ENCODE assay signal across 18 cellular contexts in the genomic region with DNA sequence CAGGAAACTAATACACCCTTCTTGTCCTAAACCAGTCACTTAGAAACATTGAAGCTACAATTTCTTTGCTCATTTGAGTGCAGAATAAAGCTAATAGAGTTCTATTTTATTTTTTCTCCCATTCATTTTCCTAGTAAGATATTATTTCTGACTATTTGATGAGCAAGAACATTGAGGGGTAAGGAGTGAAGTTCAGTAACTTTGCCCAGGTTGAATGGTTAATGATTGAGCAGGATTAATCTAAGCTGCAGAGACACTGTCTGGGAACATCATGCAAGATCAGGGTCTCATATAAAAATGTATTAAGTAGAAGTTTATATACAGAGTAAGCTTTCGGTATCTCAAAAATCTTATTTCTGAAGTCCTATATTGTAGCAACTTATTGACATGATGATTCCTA.
DNase-seq lines count a peak whose midpoint lies in the region; ATAC-seq, FAIRE-seq and TF ChIP-seq lines count a peak whose summit lies in the region.
"Had no signal": no experiment of that assay in that cellular context is flagged by ENCODE, and none has a peak within 500 bp of the region (broad histone marks: within the 10 kb centered on the region; RNA-seq: fewer than 3 reads in every experiment).

No MANE protein-coding gene starts in this region.

- intact Hi-C loops in HepG2 (cut with micrococcal nuclease; ENCODE audit: unreplicated experiment): no loop called here

- peaks cover under 1% of the 10 kb centered on the region for H3K27me3 Mint-ChIP-seq in neural progenitor cell (ENCODE audit: insufficient read depth, low read depth)

- H3F3A ChIP-seq in neural progenitor cell (ENCODE audit: low read depth): peaks cover 16% of the 10 kb centered on the region

- H3K9ac ChIP-seq in liver (ENCODE audit: low read depth in 1 of 2, low read length in 2 of 2): no peak overlapping the region
- no peak overlapping the region for H3K9ac ChIP-seq in HepG2 (ENCODE audit: insufficient read depth, low read depth, low read length)
- no peak overlapping the region for H3K9ac ChIP-seq in neural progenitor cell

- no peaks in the 10 kb centered on the region for H3K36me3 ChIP-seq in liver (ENCODE audit: control insufficient read depth in 4 of 4, insufficient read depth in 3 of 4, low read depth in 1 of 4, low read length in 3 of 4)
- H3K36me3 ChIP-seq in HepG2 (replicated peaks in 1 of 2; ENCODE audit: control insufficient read depth in 1 of 2, insufficient read depth in 2 of 2, low read length in 2 of 2): no peaks in the 10 kb centered on the region
- no peaks in the 10 kb centered on the region for H3K36me3 ChIP-seq in neural progenitor cell
- H3K36me3 ChIP-seq: HAP-1 had no signal

- peaks cover 9% of the 10 kb centered on the region for H3K9me3 Mint-ChIP-seq in neural progenitor cell
- H3K9me3 Mint-ChIP-seq: CD8-positive, alpha-beta T cell had no signal

- no peak overlapping the region for H3K4me3 Mint-ChIP-seq in neural progenitor cell
- H3K4me3 Mint-ChIP-seq: CD14-positive monocyte; CD8-positive, alpha-beta T cell had no signal

- no peak for ATAC-seq in HepG2
- ATAC-seq in left lobe of liver: peak; percentile 88
- ATAC-seq: CD8-positive, alpha-beta T cell had no signal

- TF ChIP-seq CTCF in liver (IDR thresholded peaks at IDR 0.05; ENCODE audit: low read depth, low read length, missing input control) (no peak), HepG2 (CRISPR knock-in tag; IDR thresholded peaks at IDR 0.05) (no peak), neural progenitor cell (IDR thresholded peaks at IDR 0.05) (no peak), GM10266 (IDR thresholded peaks at IDR 0.05; ENCODE audit: control insufficient read depth, insufficient read depth, low read depth, missing control alignments) (no peak)

- POLR2A ChIA-PET in HepG2 (lab: Yijun Ruan, JAX): no interaction called here

- H3K27ac ChIP-seq in liver (ENCODE audit: low read depth in 1 of 2, low read length in 2 of 2) (peak overlapping the region; percentile 12 to 14), HepG2 (ENCODE audit: extremely low read length, insufficient read depth, low read length) (no peak overlapping the region), neural progenitor cell (no peak overlapping the region)
- H3K27ac ChIP-seq: HL-60 had no signal

- TF ChIP-seq RAD21 in liver (IDR thresholded peaks at IDR 0.05) (peak in 1 of 2 donors; percentile 25), HepG2 (CRISPR knock-in tag; IDR thresholded peaks at IDR 0.05) (no peak)

- H4K20me1 ChIP-seq in HepG2 (ENCODE audit: insufficient read depth, low read length) (no peaks in the 10 kb centered on the region), neural progenitor cell (ENCODE audit: low read depth) (no peaks in the 10 kb centered on the region)

- DNase-seq in HepG2 (ENCODE audit: low spot score): no peak
- DNase-seq in left lobe of liver (ENCODE audit: low spot score): no peak
- DNase-seq in neural progenitor cell (ENCODE audit: low spot score): no peak
- DNase-seq in iPS-NIHi11 (ENCODE audit: low spot score): no peak
- DNase-seq in GM10266 (ENCODE audit: extremely low spot score): no peak
- DNase-seq in NCI-H446 treated with DMSO at 0.1 percent for 48 hours (lab: John Stamatoyannopoulos, UW): no peak
- DNase-seq: CD8-positive, alpha-beta T cell; COR-L47; DMS153; DND-41; GDM1 had no signal

- H3K79me2 ChIP-seq in HepG2 (ENCODE audit: insufficient read depth, low read length) (no peaks in the 10 kb centered on the region), neural progenitor cell (ENCODE audit: low read depth) (no peaks in the 10 kb centered on the region)

- no peak overlapping the region for H3K4me2 ChIP-seq in HepG2 (ENCODE audit: low read depth, low read length)
- no peak overlapping the region for H3K4me2 ChIP-seq in neural progenitor cell

- peak overlapping the region; percentile 62 for H3K27ac Mint-ChIP-seq in neural progenitor cell
- H3K27ac Mint-ChIP-seq: CD8-positive, alpha-beta T cell had no signal

- WGBS in liver: 61% methylated on average over 1 of the region's 1 CpG
- 46% methylated on average over 1 of the region's 1 CpG for WGBS in HepG2 (ENCODE audit: low lambda C conversion rate)

- H3K4me3 ChIP-seq in liver (ENCODE audit: low read depth in 1 of 3, low read length in 3 of 3) (no peak overlapping the region), HepG2 (replicated peaks in 1 of 3; ENCODE audit: insufficient read depth in 1 of 3, low read depth in 2 of 3, low read length in 3 of 3) (no peak overlapping the region), neural progenitor cell (no peak overlapping the region)
- H3K4me3 ChIP-seq: HAP-1 had no signal

- no peak for TF ChIP-seq POLR2A in HepG2 (IDR thresholded peaks at IDR 0.05; ENCODE audit: insufficient read depth in 1 of 2, low read depth in 2 of 2, low read length in 2 of 2)

- H3K4me1 Mint-ChIP-seq in neural progenitor cell: peaks cover 52% of the 10 kb centered on the region

- H2AFZ ChIP-seq in HepG2 (ENCODE audit: low read length) (no peak overlapping the region), neural progenitor cell (replicated peaks) (no peak overlapping the region)

- peaks cover 0 to 30% (median 19%) of the 10 kb centered on the region in 4 donors for H3K4me1 ChIP-seq in liver (ENCODE audit: control insufficient read depth in 4 of 4, insufficient read depth in 4 of 4, low read length in 3 of 4)
- no peaks in the 10 kb centered on the region for H3K4me1 ChIP-seq in HepG2 (ENCODE audit: insufficient read depth, low read length)
- peaks cover 50% of the 10 kb centered on the region for H3K4me1 ChIP-seq in neural progenitor cell

- no TSS peak for BruUV-seq in HepG2 (replicated peaks; lab: Mats Ljungman, UMichigan)

- H3K36me3 Mint-ChIP-seq in neural progenitor cell: no peaks in the 10 kb centered on the region
- H3K36me3 Mint-ChIP-seq: CD14-positive monocyte; CD8-positive, alpha-beta T cell had no signal

- no peaks in the 10 kb centered on the region for H3K9me3 ChIP-seq in liver (ENCODE audit: control insufficient read depth in 4 of 4, low read length in 3 of 4)
- H3K9me3 ChIP-seq in HepG2 (ENCODE audit: low read length): no peaks in the 10 kb centered on the region
- H3K9me3 ChIP-seq in neural progenitor cell (ENCODE audit: low read depth): no peaks in the 10 kb centered on the region
- H3K9me3 ChIP-seq: HAP-1 had no signal

- no peak for FAIRE-seq in HepG2 (lab: Jason Lieb, UNC)
- FAIRE-seq: A204.1, GM19239, H1 had no signal

- H3K27me3 ChIP-seq in liver (ENCODE audit: control insufficient read depth in 4 of 4, insufficient read depth in 4 of 4, low read length in 3 of 4) (no peaks in the 10 kb centered on the region), HepG2 (ENCODE audit: control insufficient read depth in 1 of 2, insufficient read depth in 2 of 2, low read length in 2 of 2) (peaks cover 0 to 3% of the 10 kb centered on the region in 2 experiments; a peak in 1 of 5 replicates), neural progenitor cell (no peaks in the 10 kb centered on the region)

- CTCF ChIA-PET in HepG2 (lab: Yijun Ruan, JAX; ENCODE audit: low intra/inter-chr PET ratio, low total read pairs): no interaction called here

- TF ChIP-seq EP300 in HepG2 (IDR thresholded peaks at IDR 0.05; ENCODE audit: low read depth in 2 of 2, low read length in 2 of 2) (no peak), HepG2 (CRISPR knock-in tag; IDR thresholded peaks at IDR 0.05; ENCODE audit: borderline replicate concordance) (no peak)

- in situ Hi-C loops in HepG2 (cut with HindIII; ENCODE audit: extremely low pct_ligation_motif_present, low pct_unique_long_range_greater_than_20kb): no loop called here

TF ChIP-seq in liver, 16 proteins besides CTCF, POLR2A, EP300 and RAD21 (continues in another document):
- TF ChIP-seq HNF4A (conservative IDR thresholded peaks at IDR 0.05) (peak; percentile 29 to 78), RXRA (IDR thresholded peaks at IDR 0.05) (peak in 1 of 2 donors; percentile 38), FOXA1 (IDR thresholded peaks at IDR 0.05) (no peak)

TF ChIP-seq in HepG2, 621 proteins besides CTCF, POLR2A, EP300 and RAD21:
- no peak for TF ChIP-seq NFIC (IDR thresholded peaks at IDR 0.05; ENCODE audit: low read length)
- TF ChIP-seq, protein P1, sequence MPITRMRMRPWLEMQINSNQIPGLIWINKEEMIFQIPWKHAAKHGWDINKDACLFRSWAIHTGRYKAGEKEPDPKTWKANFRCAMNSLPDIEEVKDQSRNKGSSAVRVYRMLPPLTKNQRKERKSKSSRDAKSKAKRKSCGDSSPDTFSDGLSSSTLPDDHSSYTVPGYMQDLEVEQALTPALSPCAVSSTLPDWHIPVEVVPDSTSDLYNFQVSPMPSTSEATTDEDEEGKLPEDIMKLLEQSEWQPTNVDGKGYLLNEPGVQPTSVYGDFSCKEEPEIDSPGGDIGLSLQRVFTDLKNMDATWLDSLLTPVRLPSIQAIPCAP (CRISPR knock-in tag; IDR thresholded peaks at IDR 0.05; ENCODE audit: low read depth): no peak
- TF ChIP-seq, protein P2, sequence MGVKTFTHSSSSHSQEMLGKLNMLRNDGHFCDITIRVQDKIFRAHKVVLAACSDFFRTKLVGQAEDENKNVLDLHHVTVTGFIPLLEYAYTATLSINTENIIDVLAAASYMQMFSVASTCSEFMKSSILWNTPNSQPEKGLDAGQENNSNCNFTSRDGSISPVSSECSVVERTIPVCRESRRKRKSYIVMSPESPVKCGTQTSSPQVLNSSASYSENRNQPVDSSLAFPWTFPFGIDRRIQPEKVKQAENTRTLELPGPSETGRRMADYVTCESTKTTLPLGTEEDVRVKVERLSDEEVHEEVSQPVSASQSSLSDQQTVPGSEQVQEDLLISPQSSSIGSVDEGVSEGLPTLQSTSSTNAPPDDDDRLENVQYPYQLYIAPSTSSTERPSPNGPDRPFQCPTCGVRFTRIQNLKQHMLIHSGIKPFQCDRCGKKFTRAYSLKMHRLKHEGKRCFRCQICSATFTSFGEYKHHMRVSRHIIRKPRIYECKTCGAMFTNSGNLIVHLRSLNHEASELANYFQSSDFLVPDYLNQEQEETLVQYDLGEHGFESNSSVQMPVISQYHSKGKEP (CRISPR knock-in tag; IDR thresholded peaks at IDR 0.05): no peak

Comparison
In these comparisons a context has a peak if more than half of its experiments do, and no peak if none do; other contexts are left out.
1. H3K27ac ChIP-seq: peak in liver (2 of 2); none in HepG2 (single experiment) and neural progenitor cell (single experiment).